9 cellular contexts compared by ENCODE assay signal in the genomic region with DNA sequence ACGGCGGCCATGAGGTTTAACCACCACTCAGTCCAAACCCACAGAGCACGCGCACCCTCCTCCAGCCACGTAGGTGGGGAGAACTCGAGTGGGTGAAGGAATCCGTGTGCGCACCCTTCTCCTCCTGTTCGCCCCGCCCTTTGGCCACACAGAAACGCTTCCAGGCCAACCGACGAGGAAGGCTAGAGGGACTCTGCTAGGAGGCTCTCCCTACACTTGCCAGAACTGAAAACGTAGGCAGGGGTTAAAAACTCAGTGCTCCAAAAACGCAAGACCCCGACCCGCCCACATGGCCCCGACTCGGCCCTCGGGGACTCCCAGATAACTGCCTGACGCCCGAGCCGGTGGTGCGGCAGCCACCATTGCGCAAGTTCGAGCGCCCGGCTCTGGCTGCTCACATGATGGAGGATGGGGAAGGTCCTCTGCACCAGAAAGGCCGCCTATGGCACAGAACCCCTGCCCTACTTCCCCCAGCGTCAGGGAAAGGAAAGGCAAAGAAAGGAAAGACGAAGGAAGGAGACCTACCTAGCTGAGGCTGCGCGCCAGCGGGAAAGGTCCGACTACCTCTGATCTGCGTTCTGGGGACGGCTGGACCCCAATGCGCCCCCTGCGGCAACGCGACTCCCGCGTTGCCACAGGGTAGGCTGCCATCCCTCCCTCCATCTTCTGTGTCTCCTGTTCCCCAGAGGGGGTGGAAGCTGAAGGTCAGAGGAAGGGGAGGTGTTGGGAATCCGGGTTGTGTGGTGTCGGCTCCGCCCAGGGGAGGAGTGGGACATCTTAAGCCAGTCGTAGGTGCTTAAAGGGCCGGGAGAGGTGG.
DNase-seq lines count a peak whose midpoint lies in the region; ATAC-seq and TF ChIP-seq lines count a peak whose summit lies in the region.
"Had no signal": no experiment of that assay in that cellular context is flagged by ENCODE, and none has a peak within 500 bp of the region (broad histone marks: within the 10 kb centered on the region; RNA-seq: fewer than 3 reads in every experiment).

No MANE protein-coding gene starts in this region.

- H3K4me1 ChIP-seq in urinary bladder (ENCODE audit: insufficient read depth), result no peaks in the 10 kb centered on the region

- H3K4me3 ChIP-seq in dorsolateral prefrontal cortex (peak overlapping the region; percentile 41 to 81 (median 65)), lower leg skin (ENCODE audit: low read depth, poor library complexity, severe bottlenecking) (peak overlapping the region; percentile 17), urinary bladder (ENCODE audit: low read depth, low read length) (peak overlapping the region; percentile 45)

- peaks cover 0 to 84% (median 33%) of the 10 kb centered on the region in 45 donors for H3K27me3 ChIP-seq in dorsolateral prefrontal cortex

- ATAC-seq in HG03280 (IDR thresholded peaks at IDR 0.05; ENCODE audit: unreplicated experiment), result peak; percentile 71

- 1 to 26% methylated on average over 18 to 46 of the region's 48 CpGs for WGBS in lower leg skin, 2 donors
- WGBS in urinary bladder, result under 1% methylated on average over 48 of the region's 48 CpGs

- H3K36me3 ChIP-seq in urinary bladder (ENCODE audit: insufficient read depth), result no peaks in the 10 kb centered on the region

- H3K27ac ChIP-seq in dorsolateral prefrontal cortex (peak overlapping the region in 45 of 59 donors; percentile 13 to 84 (median 64)), urinary bladder (ENCODE audit: low read depth) (no peak overlapping the region)

- peak; percentile 40 for TF ChIP-seq POLR2A in GM19099 (IDR thresholded peaks at IDR 0.05; ENCODE audit: extremely low read depth, insufficient read length, low read depth)
- TF ChIP-seq POLR2A in lower leg skin (IDR thresholded peaks at IDR 0.05), result no peak

- TF ChIP-seq CTCF in dorsolateral prefrontal cortex (IDR thresholded peaks at IDR 0.05 in 54 of 56, conservative IDR thresholded peaks at IDR 0.05 in 2 of 56; ENCODE audit: low read depth in 1 of 56, partially characterized antibody in 56 of 56) (peak in 5 of 56 donors; percentile 17 to 31 (median 19)), lower leg skin (IDR thresholded peaks at IDR 0.05) (no peak)

- DNase-seq in NCI-H748 treated with DMSO at 0.1 percent for 48 hours (lab: John Stamatoyannopoulos, UW), result peak; percentile 14
- peak in 6 of 10 donors; percentile 34 to 77 (median 66) for DNase-seq in dorsolateral prefrontal cortex
- no peak for DNase-seq in lower leg skin (ENCODE audit: low spot score in 2 of 2)
- DNase-seq in AML-193 (lab: John Stamatoyannopoulos, UW), result no peak
- DNase-seq in Kasumi-1 (lab: John Stamatoyannopoulos, UW), result no peak
- DNase-seq: activated naive CD8-positive, alpha-beta T cell treated with anti-CD3 and anti-CD28 coated beads, Interleukin-2, amount 10 ng/mL, durations not matched to agents 7 days and 5 days had no signal

- intact Hi-C loops in dorsolateral prefrontal cortex (cut with DNase I), result no loop called here
- intact Hi-C loops in lower leg skin (cut with DNase I; ENCODE audit: low total_unique reads), result no loop called here

Comparison
In these comparisons a context has a peak if more than half of its experiments do, and no peak if none do; other contexts are left out.
1. DNase-seq: peak in NCI-H748 treated with DMSO at 0.1 percent for 48 hours (single experiment) and dorsolateral prefrontal cortex (6 of 10); none in lower leg skin (0 of 2), AML-193 (0 of 2) and Kasumi-1 (0 of 2).
2. Peak in every context shown above with its lines, with median percentiles within 50 percentile points of each other: H3K4me3 ChIP-seq.